In the genomic region with DNA sequence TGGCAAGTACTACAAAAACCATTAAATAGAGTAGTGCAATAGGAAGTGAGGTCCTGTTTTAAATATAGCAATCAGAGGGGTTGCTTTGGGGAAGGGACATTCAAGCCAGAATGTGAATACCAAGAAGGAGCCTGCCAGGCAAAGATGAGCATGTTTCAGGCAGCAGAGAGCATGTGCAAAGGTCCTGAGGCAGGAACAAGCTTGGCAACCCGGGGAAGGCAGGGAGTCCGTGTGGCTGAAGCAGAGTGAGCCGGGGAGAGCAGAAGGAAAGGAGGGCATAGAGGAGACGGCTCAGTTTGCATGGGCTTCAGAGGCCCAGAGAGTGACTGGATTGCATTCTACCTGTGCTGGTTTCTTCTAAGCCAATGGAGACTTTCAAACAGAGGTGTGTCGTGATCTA, we compare ENCODE assay signal across 30 cellular contexts. TPM values are rescaled to one million over a fixed set of nuclear protein-coding genes. Genes with fewer than 3 reads are reported as not detected.
DNase-seq lines count a peak whose midpoint lies in the region; ATAC-seq, FAIRE-seq and TF ChIP-seq lines count a peak whose summit lies in the region.
"Had no signal": no experiment of that assay in that cellular context is flagged by ENCODE, and none has a peak within 500 bp of the region (broad histone marks: within the 10 kb centered on the region; RNA-seq: fewer than 3 reads in every experiment).

No MANE protein-coding gene starts in this region.

- H2BK5ac ChIP-seq in mesenchymal stem cell (ENCODE audit: low read depth, low read length, poor library complexity, severe bottlenecking): no peak overlapping the region

- TF ChIP-seq EP300 in A549 (IDR thresholded peaks at IDR 0.05) (no peak), K562 (IDR thresholded peaks at IDR 0.05; ENCODE audit: low read length) (no peak)

- FAIRE-seq in A549 (lab: Jason Lieb, UNC) (no peak), K562 (lab: Jason Lieb, UNC) (no peak)
- FAIRE-seq: GM12878, GM12892, GM18507 had no signal

- H3K36me3 ChIP-seq in K562 (ENCODE audit: control insufficient read depth, insufficient read depth, low read length) (no peaks in the 10 kb centered on the region), mesenchymal stem cell (ENCODE audit: control insufficient read depth in 1 of 2, insufficient read depth in 2 of 2, low read depth in 1 of 2, low read length in 2 of 2) (no peaks in the 10 kb centered on the region)
- H3K36me3 ChIP-seq: BE2C, BLaER1 had no signal

- no peaks in the 10 kb centered on the region for H3K79me1 ChIP-seq in mesenchymal stem cell (replicated peaks; ENCODE audit: low read length, poor library complexity, severe bottlenecking)

- BruUV-seq in K562 (replicated peaks; lab: Mats Ljungman, UMichigan): no TSS peak

- H3K79me2 ChIP-seq in K562 (ENCODE audit: control insufficient read depth, insufficient read depth, low read length): no peaks in the 10 kb centered on the region

- no peak overlapping the region for H3K4me3 Mint-ChIP-seq in activated CD4-positive, alpha-beta T cell treated with anti-CD3 and anti-CD28 coated beads, Interleukin-2, amount 10 ng/mL, durations not matched to agents 7 days and 5 days
- no peak overlapping the region for H3K4me3 Mint-ChIP-seq in activated CD4-positive, alpha-beta T cell treated with anti-CD3 and anti-CD28 coated beads, Interleukin-2, amount 10 ng/mL, durations not matched to agents 24 days and 14 days
- H3K4me3 Mint-ChIP-seq: CD4-positive, alpha-beta memory T cell; CD4-positive, CD25-positive, alpha-beta regulatory T cell; CD8-positive, alpha-beta memory T cell had no signal

- H2AFZ ChIP-seq in K562 (ENCODE audit: low read depth, low read length): no peak overlapping the region
- H2AFZ ChIP-seq in mesenchymal stem cell (ENCODE audit: low read depth, low read length): no peak overlapping the region

- POLR2A ChIA-PET in activated CD4-positive, alpha-beta T cell treated with anti-CD3 and anti-CD28 coated beads, Interleukin-2, amount 10 ng/mL, durations not matched to agents 7 days and 5 days (lab: Charles Lee): no interaction called here
- POLR2A ChIA-PET in A549 (lab: Yijun Ruan, JAX): no interaction called here
- POLR2A ChIA-PET in K562 (lab: Yijun Ruan, JAX): no interaction called here

- H2BK120ac ChIP-seq in mesenchymal stem cell (ENCODE audit: low read depth, low read length): no peak overlapping the region

- no peak overlapping the region for H3K9ac ChIP-seq in K562 (ENCODE audit: insufficient read depth in 1 of 2, low read depth in 2 of 2, low read length in 2 of 2)
- H3K9ac ChIP-seq in mesenchymal stem cell (ENCODE audit: low read length): no peak overlapping the region
- H3K9ac ChIP-seq: BLaER1 had no signal

- H3K9me3 Mint-ChIP-seq in activated CD4-positive, alpha-beta T cell treated with anti-CD3 and anti-CD28 coated beads, Interleukin-2, amount 10 ng/mL, durations not matched to agents 7 days and 5 days: no peaks in the 10 kb centered on the region
- H3K9me3 Mint-ChIP-seq in activated CD4-positive, alpha-beta T cell treated with anti-CD3 and anti-CD28 coated beads, Interleukin-2, amount 10 ng/mL, durations not matched to agents 24 days and 14 days: no peaks in the 10 kb centered on the region
- H3K9me3 Mint-ChIP-seq: CD14-positive monocyte; CD4-positive, alpha-beta memory T cell; CD8-positive, alpha-beta memory T cell had no signal

- H2BK12ac ChIP-seq in mesenchymal stem cell (ENCODE audit: low read length in 2 of 2): no peak overlapping the region

- H3K4me3 ChIP-seq in A549 (no peak overlapping the region), K562 (no peak overlapping the region), mesenchymal stem cell (ENCODE audit: insufficient read depth in 1 of 2, low read depth in 1 of 2, low read length in 2 of 2) (no peak overlapping the region)
- H3K4me3 ChIP-seq: BLaER1, GM12878 had no signal

- TF ChIP-seq CTCF in A549 (IDR thresholded peaks at IDR 0.05) (no peak), K562 (IDR thresholded peaks at IDR 0.05 in 2 of 3, conservative IDR thresholded peaks at IDR 0.05 in 1 of 3; ENCODE audit: insufficient read depth in 2 of 3, low read depth in 1 of 3, low read length in 3 of 3) (no peak)

- peaks cover 14% of the 10 kb centered on the region for H4K20me1 ChIP-seq in K562 (replicated peaks; ENCODE audit: control insufficient read depth, insufficient read depth, low read length)

- no peak overlapping the region for H2BK15ac ChIP-seq in mesenchymal stem cell (ENCODE audit: low read depth, poor library complexity, severe bottlenecking)

- H2AK5ac ChIP-seq in mesenchymal stem cell (ENCODE audit: low read length, severe bottlenecking): no peak overlapping the region

- peak overlapping the region; percentile 7 for H3K27ac Mint-ChIP-seq in activated CD4-positive, alpha-beta T cell treated with anti-CD3 and anti-CD28 coated beads, Interleukin-2, amount 10 ng/mL, durations not matched to agents 7 days and 5 days
- no peak overlapping the region for H3K27ac Mint-ChIP-seq in activated CD4-positive, alpha-beta T cell treated with anti-CD3 and anti-CD28 coated beads, Interleukin-2, amount 10 ng/mL, durations not matched to agents 24 days and 14 days
- H3K27ac Mint-ChIP-seq: CD14-positive monocyte had no signal

- H3K27ac ChIP-seq in A549 (peak overlapping the region; percentile 97 to 99), K562 (ENCODE audit: extremely low read depth, low read depth, low read length) (no peak overlapping the region), mesenchymal stem cell (ENCODE audit: low read length, poor library complexity, severe bottlenecking) (no peak overlapping the region)
- H3K27ac ChIP-seq: 22Rv1, BLaER1 had no signal

- TF ChIP-seq POLR2A in A549 (IDR thresholded peaks at IDR 0.05; ENCODE audit: low read length) (no peak), K562 (conservative IDR thresholded peaks at IDR 0.05) (no peak)

- no peak overlapping the region for H4K8ac ChIP-seq in mesenchymal stem cell (ENCODE audit: low read length)

- ATAC-seq in A549 (no peak), K562 (no peak)
- ATAC-seq: GM12878 had no signal

- no peak overlapping the region; the same call in 2 of the 3 replicates for H3K4me2 ChIP-seq in A549
- H3K4me2 ChIP-seq in K562 (ENCODE audit: insufficient read depth, low read length): no peak overlapping the region
- H3K4me2 ChIP-seq in mesenchymal stem cell (ENCODE audit: low read length, poor library complexity, severe bottlenecking): no peak overlapping the region

- intact Hi-C loops in activated CD4-positive, alpha-beta T cell treated with anti-CD3 and anti-CD28 coated beads, Interleukin-2, amount 10 ng/mL, durations not matched to agents 24 days and 14 days (cut with micrococcal nuclease): no loop called here
- intact Hi-C loops in K562 (cut with micrococcal nuclease): no loop called here

- TF ChIP-seq RAD21 in A549 (conservative IDR thresholded peaks at IDR 0.05 in 1 of 2, IDR thresholded peaks at IDR 0.05 in 1 of 2): no peak
- no peak for TF ChIP-seq RAD21 in K562 (CRISPR knock-in tag; conservative IDR thresholded peaks at IDR 0.05 in 1 of 2, IDR thresholded peaks at IDR 0.05 in 1 of 2)

- H3K9me1 ChIP-seq in K562 (ENCODE audit: control insufficient read depth, insufficient read depth, low read length): no peaks in the 10 kb centered on the region

- in situ Hi-C loops in K562 (cut with MboI): no loop called here

- H3K36me3 Mint-ChIP-seq in activated CD4-positive, alpha-beta T cell treated with anti-CD3 and anti-CD28 coated beads, Interleukin-2, amount 10 ng/mL, durations not matched to agents 7 days and 5 days (ENCODE audit: low read depth): no peaks in the 10 kb centered on the region
- no peaks in the 10 kb centered on the region for H3K36me3 Mint-ChIP-seq in activated CD4-positive, alpha-beta T cell treated with anti-CD3 and anti-CD28 coated beads, Interleukin-2, amount 10 ng/mL, durations not matched to agents 24 days and 14 days (ENCODE audit: low read depth)
- H3K36me3 Mint-ChIP-seq: CD14-positive monocyte; CD4-positive, CD25-positive, alpha-beta regulatory T cell had no signal

- no peak for DNase-seq in activated CD4-positive, alpha-beta T cell treated with anti-CD3 and anti-CD28 coated beads, Interleukin-2, amount 10 ng/mL, durations not matched to agents 7 days and 5 days
- DNase-seq in activated CD4-positive, alpha-beta T cell treated with anti-CD3 and anti-CD28 coated beads, Interleukin-2, amount 10 ng/mL, durations not matched to agents 24 days and 14 days: no peak
- DNase-seq in A549 (ENCODE audit: low read depth in 1 of 2, low spot score in 1 of 2): no peak
- DNase-seq in K562 (ENCODE audit: extremely low read depth in 1 of 4, low spot score in 3 of 4): no peak
- no peak for DNase-seq in mesenchymal stem cell
- no peak for DNase-seq in SIG-M5 (lab: John Stamatoyannopoulos, UW)
- DNase-seq in NCI-H345 treated with DMSO at 0.1 percent for 48 hours (lab: John Stamatoyannopoulos, UW; ENCODE audit: unreplicated experiment): no peak
- DNase-seq: ACHN; BE2C; C1 segment of cervical spinal cord; CD4-positive, alpha-beta memory T cell; CD4-positive, CD25-positive, alpha-beta regulatory T cell; CD8-positive, alpha-beta memory T cell; COR-L47; DMS 273 treated with DMSO at 0.1 percent for 48 hours; DMS153; DMS53; DMS79; DND-41; EL; GDM1 had no signal

- no peak overlapping the region for H3K23ac ChIP-seq in mesenchymal stem cell (ENCODE audit: low read length in 2 of 2)

- H3K14ac ChIP-seq in mesenchymal stem cell (ENCODE audit: low read length in 2 of 2): no peak overlapping the region

- H3K9me3 ChIP-seq in A549: no peaks in the 10 kb centered on the region
- no peaks in the 10 kb centered on the region for H3K9me3 ChIP-seq in K562 (replicated peaks; ENCODE audit: control insufficient read depth, insufficient read depth, low read depth, low read length)
- H3K9me3 ChIP-seq in mesenchymal stem cell (ENCODE audit: control insufficient read depth, low read length): no peaks in the 10 kb centered on the region
- H3K9me3 ChIP-seq: BE2C, BLaER1 had no signal

- 90% methylated on average over 5 of the region's 5 CpGs for WGBS in A549 (ENCODE audit: missing lambda C conversion rate)
- 0% methylated on average over 4 of the region's 5 CpGs for WGBS in K562 (ENCODE audit: insufficient coverage, low coverage, missing lambda C conversion rate)
- 87% methylated on average over 5 of the region's 5 CpGs for WGBS in mesenchymal stem cell

- H4K91ac ChIP-seq in mesenchymal stem cell (ENCODE audit: low read length): peak overlapping the region; percentile 31

- CTCF ChIA-PET in activated CD4-positive, alpha-beta T cell treated with anti-CD3 and anti-CD28 coated beads, Interleukin-2, amount 10 ng/mL, durations not matched to agents 7 days and 5 days (lab: Charles Lee): no interaction called here
- CTCF ChIA-PET in A549 (lab: Yijun Ruan, JAX): interaction anchor here (1.1 to 3.6 kb wide), 6 partner anchors 18 to 119 kb away, joined by 3 to 28 read pairs (median 7); partner anchors contain the start of gene CPLX2
- CTCF ChIA-PET in K562 (lab: Yijun Ruan, JAX; ENCODE audit: low intra/inter-chr PET ratio): no interaction called here

- H3K4me1 ChIP-seq in A549 (peaks cover 91% of the 10 kb centered on the region), K562 (replicated peaks in 1 of 2; ENCODE audit: control insufficient read depth in 2 of 2, insufficient read depth in 2 of 2, low read length in 2 of 2) (no peaks in the 10 kb centered on the region), mesenchymal stem cell (ENCODE audit: control insufficient read depth, insufficient read depth, low read depth, low read length) (no peaks in the 10 kb centered on the region)
- H3K4me1 ChIP-seq: BE2C had no signal

- H3K18ac ChIP-seq in mesenchymal stem cell (ENCODE audit: low read depth in 1 of 2, low read length in 2 of 2): no peak overlapping the region

- H3K4me1 Mint-ChIP-seq in activated CD4-positive, alpha-beta T cell treated with anti-CD3 and anti-CD28 coated beads, Interleukin-2, amount 10 ng/mL, durations not matched to agents 7 days and 5 days: no peaks in the 10 kb centered on the region
- H3K4me1 Mint-ChIP-seq in activated CD4-positive, alpha-beta T cell treated with anti-CD3 and anti-CD28 coated beads, Interleukin-2, amount 10 ng/mL, durations not matched to agents 24 days and 14 days: no peaks in the 10 kb centered on the region
- H3K4me1 Mint-ChIP-seq: CD4-positive, alpha-beta memory T cell; CD4-positive, CD25-positive, alpha-beta regulatory T cell; CD8-positive, alpha-beta memory T cell had no signal

- no peak overlapping the region for H3K4ac ChIP-seq in mesenchymal stem cell (ENCODE audit: low read depth in 1 of 2, low read length in 2 of 2)

- H3K27me3 Mint-ChIP-seq in activated CD4-positive, alpha-beta T cell treated with anti-CD3 and anti-CD28 coated beads, Interleukin-2, amount 10 ng/mL, durations not matched to agents 7 days and 5 days: no peaks in the 10 kb centered on the region
- peaks cover 6% of the 10 kb centered on the region for H3K27me3 Mint-ChIP-seq in activated CD4-positive, alpha-beta T cell treated with anti-CD3 and anti-CD28 coated beads, Interleukin-2, amount 10 ng/mL, durations not matched to agents 24 days and 14 days

- peaks cover 3 to 41% of the 10 kb centered on the region in 2 experiments; a peak in 3 of 5 replicates for H3K27me3 ChIP-seq in K562 (ENCODE audit: control insufficient read depth in 2 of 2, insufficient read depth in 2 of 2, low read length in 2 of 2)
- peaks cover 9 to 71% of the 10 kb centered on the region in 2 experiments for H3K27me3 ChIP-seq in mesenchymal stem cell (ENCODE audit: control insufficient read depth in 1 of 2, insufficient read depth in 1 of 2, low read length in 2 of 2)
- H3K27me3 ChIP-seq: BE2C, BLaER1 had no signal

RNA-seq across cellular contexts. Expression of gene CPLX2, which starts 22.7 kb away (rescaled TPM):
- not detected for total RNA-seq in activated CD4-positive, alpha-beta T cell treated with anti-CD3 and anti-CD28 coated beads, Interleukin-2, amount 10 ng/mL, durations not matched to agents 7 days and 5 days
- total RNA-seq in activated CD4-positive, alpha-beta T cell treated with anti-CD3 and anti-CD28 coated beads, Interleukin-2, amount 10 ng/mL, durations not matched to agents 24 days and 14 days: not detected in 2 replicates
- 365 and 415 TPM in 2 replicates for polyA plus RNA-seq in A549 (2011; rRNA removed)
- 262 and 269 TPM in 2 replicates for polyA plus RNA-seq in A549 (2012; cell fraction: cytosol; rRNA removed)
- 257 and 259 TPM in 2 replicates for polyA plus RNA-seq in A549 (2012; cell fraction: nucleus; rRNA removed)
- 360 to 395 TPM (median 360 TPM) in 3 replicates for polyA plus RNA-seq in A549 (2017; fragmentation: RNase III; extraction: RNeasy Plus Mini Kit Qiagen cat#74134 plus additional on column Dnase treatment)
- polyA minus RNA-seq in A549 (2011; rRNA and poly(A)+ RNA removed): 372 and 391 TPM in 2 replicates
- not detected in 2 replicates for total RNA-seq in K562 (2011; cell fraction: chromatin; rRNA removed; ENCODE audit: low replicate concordance)
- not detected in 2 replicates for total RNA-seq in K562 (2011; cell fraction: nucleolus; rRNA removed)
- not detected in 2 replicates for total RNA-seq in K562 (2011; cell fraction: nucleoplasm; rRNA removed)
- not detected in 2 replicates for total RNA-seq in K562 (2014; rRNA removed)
- total RNA-seq in K562 (2014; rRNA removed; fragmentation: Illumina TruSeq; extraction: Trizol): not detected in 2 replicates
- total RNA-seq in K562 (2015; rRNA removed; fragmentation: Illumina TruSeq; extraction: Trizol): not detected in 2 replicates
- 0.04 TPM in 1 of 2 replicates, not detected in the other for total RNA-seq in K562 (2021)
- polyA plus RNA-seq in K562 (2011; rRNA removed): not detected in 2 replicates
- not detected in 2 replicates for polyA plus RNA-seq in K562 (2011; cell fraction: cytosol; rRNA removed)
- not detected in 2 replicates for polyA plus RNA-seq in K562 (2011; cell fraction: nucleus; rRNA removed)
- polyA plus RNA-seq in K562 (2012): 0.01 TPM in 1 of 2 replicates, not detected in the other
- not detected in 2 replicates for polyA plus RNA-seq in K562 (2014; fragmentation: Illumina TruSeq; extraction: Trizol)
- polyA plus RNA-seq in K562 (2014; fragmentation: Nextera tagmentation; extraction: Ambion mirVana): not detected
- polyA plus RNA-seq in K562 (2014; rRNA removed): not detected in 2 replicates
- not detected in 2 replicates for polyA minus RNA-seq in K562 (2011; rRNA and poly(A)+ RNA removed)
- not detected in 2 replicates for polyA minus RNA-seq in K562 (2011; cell fraction: cytosol; rRNA and poly(A)+ RNA removed)
- not detected in 2 replicates for polyA minus RNA-seq in K562 (2011; cell fraction: nucleus; rRNA and poly(A)+ RNA removed)
- polyA plus RNA-seq in mesenchymal stem cell (2013, experiment 1 of 2): not detected
- polyA plus RNA-seq in mesenchymal stem cell (2013, experiment 2 of 2): 0.03 TPM
- total RNA-seq: A172; CD4-positive, alpha-beta memory T cell; CD4-positive, CD25-positive, alpha-beta regulatory T cell; CD8-positive, alpha-beta memory T cell; Daoy; G401 had no signal
- polyA plus RNA-seq: CD14-positive monocyte; CD8-positive, alpha-beta memory T cell had no signal

Comparison
In these comparisons a context has a peak if more than half of its experiments do, and no peak if none do; other contexts are left out.
1. H3K27ac ChIP-seq: peak in A549 (2 of 2); none in K562 (single experiment) and mesenchymal stem cell (single experiment).